8 cellular contexts compared by ENCODE assay signal in genomic region chr4:51842167-51842553, GRCh38. TPM values are rescaled to one million over a fixed set of nuclear protein-coding genes. Genes with fewer than 3 reads are reported as not detected.
DNase-seq lines count a peak whose midpoint lies in the region; ATAC-seq and TF ChIP-seq lines count a peak whose summit lies in the region.

No MANE protein-coding gene starts in this region.

- 12% methylated on average over 20 of the region's 20 CpGs for WGBS in SK-N-SH (ENCODE audit: low lambda C conversion rate)

- TF ChIP-seq EP300 in SK-N-SH (IDR thresholded peaks at IDR 0.05; ENCODE audit: borderline replicate concordance in 1 of 2, low read depth in 1 of 2, low read length in 1 of 2), result no peak

- H3K9me3 ChIP-seq in SK-N-SH (no peaks in the 10 kb centered on the region), fibroblast of lung (ENCODE audit: control insufficient read depth, insufficient read depth, low read depth, low read length) (no peaks in the 10 kb centered on the region), osteoblast (ENCODE audit: low read depth, low read length) (no peaks in the 10 kb centered on the region)

- H3K4me1 ChIP-seq in SK-N-SH (ENCODE audit: control insufficient read depth in 1 of 2, insufficient read depth in 2 of 2, low read depth in 1 of 2, low read length in 1 of 2) (peaks cover 7 to 11% of the 10 kb centered on the region in 2 experiments; a peak in 2 of 4 replicates), fibroblast of lung (ENCODE audit: control insufficient read depth, extremely low read depth, insufficient read depth, low read length) (peaks cover 2% of the 10 kb centered on the region), osteoblast (ENCODE audit: insufficient read depth, low read length) (peaks cover 25% of the 10 kb centered on the region)

- H3K27ac ChIP-seq in SK-N-SH (ENCODE audit: low read depth in 2 of 2, low read length in 1 of 2) (peak overlapping the region; percentile 58 to 84), fibroblast of lung (ENCODE audit: insufficient read depth, low read length) (peak overlapping the region; percentile 67), osteoblast (ENCODE audit: low read depth, low read length) (peak overlapping the region; percentile 91)

- H3K4me2 ChIP-seq in SK-N-SH, result peak overlapping the region; percentile 93
- H3K4me2 ChIP-seq in fibroblast of lung (ENCODE audit: extremely low read depth, insufficient read depth, low read length), result peak overlapping the region; percentile 93
- H3K4me2 ChIP-seq in osteoblast (ENCODE audit: insufficient read depth, low read length), result peak overlapping the region; percentile 100

- no peaks in the 10 kb centered on the region for H3K27me3 ChIP-seq in SK-N-SH (ENCODE audit: insufficient read depth)
- no peaks in the 10 kb centered on the region for H3K27me3 ChIP-seq in fibroblast of lung (ENCODE audit: control insufficient read depth, insufficient read depth, low read length)
- H3K27me3 ChIP-seq in osteoblast (ENCODE audit: insufficient read depth, low read length), result no peaks in the 10 kb centered on the region

- DNase-seq in SK-N-SH, result peak; percentile 47
- DNase-seq in SW480 (ENCODE audit: low spot score), result peak; percentile 32
- DNase-seq in fibroblast of lung (ENCODE audit: low read depth in 2 of 2), result peak in 1 of 2 donors; percentile 42
- DNase-seq in osteoblast (ENCODE audit: insufficient read length, low spot score, missing footprints), result peak; percentile 87
- no peak for DNase-seq in UCSD-AML1 (lab: John Stamatoyannopoulos, UW; ENCODE audit: unreplicated experiment)
- no peak for DNase-seq in inferior parietal cortex (ENCODE audit: extremely low spot score)

- POLR2A ChIA-PET in SK-N-SH (lab: Yijun Ruan, JAX), result interaction anchor here (1.3 to 1.4 kb wide), 2 partner anchors 23 to 196 kb away, joined by 5 to 8 read pairs; partner anchors contain the start of gene SGCB

- CTCF ChIA-PET in SK-N-SH (lab: Yijun Ruan, JAX), result interaction anchor here (0.8 to 2.1 kb wide), 3 partner anchors 8 to 12 kb away, joined by 3 to 9 read pairs (median 4); no protein-coding TSS in a partner anchor

- H2AFZ ChIP-seq in SK-N-SH (ENCODE audit: low read depth) (peak overlapping the region; percentile 91), fibroblast of lung (ENCODE audit: low read length) (peak overlapping the region; percentile 94), osteoblast (ENCODE audit: low read length) (peak overlapping the region; percentile 99)

- ATAC-seq in SK-N-SH treated with all-trans-retinoic acid at 6 μM for 48 hours (no peak), GM19397 (IDR thresholded peaks at IDR 0.05; ENCODE audit: unreplicated experiment) (no peak)

- no peaks in the 10 kb centered on the region for H3K9me2 ChIP-seq in SK-N-SH

- H3K36me3 ChIP-seq in SK-N-SH (replicated peaks in 1 of 2; ENCODE audit: control insufficient read depth in 1 of 2, insufficient read depth in 2 of 2, low read length in 1 of 2) (peaks cover 1 to 6% of the 10 kb centered on the region in 2 experiments), fibroblast of lung (ENCODE audit: control insufficient read depth, insufficient read depth, low read length) (no peaks in the 10 kb centered on the region), osteoblast (ENCODE audit: insufficient read depth, low read length) (no peaks in the 10 kb centered on the region)

- peak overlapping the region; percentile 60; the same call in 1 of the 2 replicates for H3K9ac ChIP-seq in SK-N-SH
- peak overlapping the region; percentile 48 for H3K9ac ChIP-seq in fibroblast of lung (ENCODE audit: insufficient read depth, low read length)

- no peak for TF ChIP-seq CTCF in SK-N-SH (IDR thresholded peaks at IDR 0.05)
- no peak for TF ChIP-seq CTCF in fibroblast of lung (conservative IDR thresholded peaks at IDR 0.05 in 1 of 2, IDR thresholded peaks at IDR 0.05 in 1 of 2; ENCODE audit: low read depth in 1 of 2, low read length in 2 of 2)
- no peak for TF ChIP-seq CTCF in osteoblast (IDR thresholded peaks at IDR 0.05; ENCODE audit: extremely low read depth, low read depth, low read length)

- H4K20me1 ChIP-seq in SK-N-SH (ENCODE audit: insufficient read depth) (peaks cover 24% of the 10 kb centered on the region), fibroblast of lung (ENCODE audit: control insufficient read depth, extremely low read depth, insufficient read depth, low read length) (no peaks in the 10 kb centered on the region), osteoblast (ENCODE audit: insufficient read depth, low read length) (peaks cover 20% of the 10 kb centered on the region)

- no peak for TF ChIP-seq RAD21 in SK-N-SH (IDR thresholded peaks at IDR 0.05; ENCODE audit: low read length)

- peaks cover 33% of the 10 kb centered on the region for H3K79me2 ChIP-seq in SK-N-SH (ENCODE audit: insufficient read depth)
- H3K79me2 ChIP-seq in fibroblast of lung (ENCODE audit: control insufficient read depth, insufficient read depth, low read length), result peaks cover 30% of the 10 kb centered on the region
- peaks cover 34% of the 10 kb centered on the region for H3K79me2 ChIP-seq in osteoblast (ENCODE audit: insufficient read depth, low read length)

- H3F3A ChIP-seq in SK-N-SH (replicated peaks; ENCODE audit: insufficient read depth), result no peaks in the 10 kb centered on the region

- H3K4me3 ChIP-seq in SK-N-SH (ENCODE audit: low read depth in 2 of 2, low read length in 1 of 2) (peak overlapping the region; percentile 75 to 89), fibroblast of lung (replicated peaks in 1 of 4; ENCODE audit: control extremely low read depth in 1 of 4, insufficient read depth in 1 of 4, low read depth in 3 of 4, low read length in 4 of 4) (peak overlapping the region; percentile 71 to 97 (median 86)), osteoblast (ENCODE audit: insufficient read depth, low read length) (peak overlapping the region; percentile 96)

TF ChIP-seq in SK-N-SH, 30 proteins besides CTCF, POLR2A, EP300 and RAD21:
- peak; percentile 47 for TF ChIP-seq MAX (IDR thresholded peaks at IDR 0.05; ENCODE audit: low read depth)
- TF ChIP-seq RXRA (IDR thresholded peaks at IDR 0.05; ENCODE audit: borderline replicate concordance, low read depth), result no peak

TF ChIP-seq in SK-N-SH treated with all-trans-retinoic acid at 6 μM for 48 hours, 23 proteins besides CTCF, POLR2A, EP300 and RAD21 (continues in another document):
- TF ChIP-seq TSHZ2 (CRISPR knock-in tag; IDR thresholded peaks at IDR 0.05) (no peak), BACH2 (CRISPR knock-in tag; IDR thresholded peaks at IDR 0.05; ENCODE audit: borderline replicate concordance) (no peak), TOX (CRISPR knock-in tag; IDR thresholded peaks at IDR 0.05; ENCODE audit: borderline replicate concordance) (no peak), ZNF70 (CRISPR knock-in tag; IDR thresholded peaks at IDR 0.05) (no peak), POU6F1 (CRISPR knock-in tag; IDR thresholded peaks at IDR 0.05; ENCODE audit: borderline replicate concordance, low read depth) (no peak), ZFP3 (CRISPR knock-in tag; IDR thresholded peaks at IDR 0.05) (no peak), PPARA (CRISPR knock-in tag; IDR thresholded peaks at IDR 0.05; ENCODE audit: borderline replicate concordance) (no peak)

RNA-seq across cellular contexts. Expression of gene DCUN1D4, which starts 0.8 kb away (rescaled TPM):
- polyA plus RNA-seq in SK-N-SH (2012; rRNA removed) (42.9 and 52.8 TPM in 2 replicates), fibroblast of lung (35.5 and 44.3 TPM in 2 replicates)
- polyA plus RNA-seq in SK-N-SH (2012; cell fraction: cytosol; rRNA removed), result 29.1 and 30.1 TPM in 2 replicates
- 237 and 252 TPM in 2 replicates for polyA plus RNA-seq in SK-N-SH (2012; cell fraction: nucleus; rRNA removed)
- total RNA-seq in fibroblast of lung (50.7 and 52.4 TPM in 2 replicates), osteoblast (58.6 and 60.4 TPM in 2 replicates)
- polyA plus RNA-seq in fibroblast of lung (2012), result 23.6 and 28.8 TPM in 2 replicates
- polyA minus RNA-seq in fibroblast of lung (ENCODE audit: low replicate concordance), result 9.8 and 14.6 TPM in 2 replicates

Comparison
In these comparisons a context has a peak if more than half of its experiments do, and no peak if none do; other contexts are left out.
1. DNase-seq: peak in SK-N-SH (single experiment), SW480 (single experiment) and osteoblast (single experiment); none in UCSD-AML1 (single experiment) and inferior parietal cortex (single experiment).
2. Peak in every context shown above with its lines, with median percentiles within 50 percentile points of each other: H2AFZ ChIP-seq, H3K27ac ChIP-seq, H3K4me2 ChIP-seq and H3K4me3 ChIP-seq.